ENCODE assay signal across 24 cellular contexts in genomic region chr5:1463326-1464095, GRCh38. TPM values are rescaled to one million over a fixed set of nuclear protein-coding genes. Genes with fewer than 3 reads are reported as not detected.
"Had no signal": no experiment of that assay in that cellular context is flagged by ENCODE, and none has a peak within 500 bp of the region (broad histone marks: within the 10 kb centered on the region; RNA-seq: fewer than 3 reads in every experiment).

No MANE protein-coding gene starts in this region.

- H3K9me3 ChIP-seq: colonic mucosa, psoas muscle, sigmoid colon, spleen, thoracic aorta, upper lobe of right lung had no signal

- H3K9ac ChIP-seq: neural progenitor cell had no signal

- FAIRE-seq: islet of Langerhans had no signal

- H3K4me3 ChIP-seq: colonic mucosa, neural progenitor cell, psoas muscle, sigmoid colon, spleen, thoracic aorta, upper lobe of right lung had no signal

- DNase-seq: activated CD4-positive, alpha-beta memory T cell treated with anti-CD3 and anti-CD28 coated beads, Interleukin-2, amount 10 ng/mL, durations not matched to agents 7 days and 5 days; activated CD4-positive, alpha-beta T cell treated with anti-CD3 and anti-CD28 coated beads for 48 hours; activated CD8-positive, alpha-beta memory T cell treated with anti-CD3 and anti-CD28 coated beads, Interleukin-2, amount 10 ng/mL, durations not matched to agents 7 days and 5 days; activated naive CD4-positive, alpha-beta T cell treated with Interleukin-2 at 50 U/mL for 16 hours; anterior cingulate cortex; brain microvascular endothelial cell; colonic mucosa; foreskin keratinocyte; hippocampal formation; mammary epithelial cell; sigmoid colon; spleen; stimulated activated CD4-positive, alpha-beta T cell treated with anti-CD3 and anti-CD28 coated beads, Interleukin-4, amount 100 ng/mL, for 4 hours; stimulated activated naive B cell treated with anti-CD40 and anti-IgM and Interleukin-4, amounts not matched to agents 10 μg/mL and 1 μg/mL and 100 μg/mL, for 72 hours had no signal

- H3K36me3 ChIP-seq: colonic mucosa, neural progenitor cell had no signal

- H3K27ac ChIP-seq: brain microvascular endothelial cell, colonic mucosa, foreskin keratinocyte, neural progenitor cell, psoas muscle, sigmoid colon, spleen, thoracic aorta, upper lobe of right lung had no signal

- H3K27me3 ChIP-seq: brain microvascular endothelial cell, colonic mucosa, foreskin keratinocyte, neural progenitor cell, sigmoid colon, spleen, upper lobe of right lung had no signal

- H3K4me1 ChIP-seq: colonic mucosa, foreskin keratinocyte, neural progenitor cell, psoas muscle, sigmoid colon, spleen, upper lobe of right lung had no signal

- ATAC-seq: activated CD8-positive, alpha-beta memory T cell treated with anti-CD3 and anti-CD28 coated beads, Interleukin-2, amount 10 ng/mL, durations not matched to agents 7 days and 5 days; foreskin keratinocyte; psoas muscle; stimulated activated naive B cell treated with anti-CD40 and anti-IgM and Interleukin-4, amounts not matched to agents 10 μg/mL and 1 μg/mL and 100 μg/mL, for 72 hours; T-cell; upper lobe of right lung; WTC11 had no signal

RNA-seq across cellular contexts. Expression of gene SLC6A3, which starts 18.3 kb away (rescaled TPM):
- total RNA-seq: activated CD4-positive, alpha-beta memory T cell treated with anti-CD3 and anti-CD28 coated beads, Interleukin-2, amount 10 ng/mL, durations not matched to agents 7 days and 5 days; colonic mucosa; epithelial cell of proximal tubule; fibroblast of lung; foreskin keratinocyte; mammary epithelial cell; osteocyte; psoas muscle; sigmoid colon had no signal
- polyA plus RNA-seq: fibroblast of lung, foreskin keratinocyte, mammary epithelial cell had no signal
